In genomic region chr6:46513533-46513932, GRCh38 we compare ENCODE assay signal across 21 cellular contexts. TPM values are rescaled to one million over a fixed set of nuclear protein-coding genes. Genes with fewer than 3 reads are reported as not detected.
DNase-seq lines count a peak whose midpoint lies in the region; ATAC-seq and TF ChIP-seq lines count a peak whose summit lies in the region.
"Had no signal": no experiment of that assay in that cellular context is flagged by ENCODE, and none has a peak within 500 bp of the region (broad histone marks: within the 10 kb centered on the region; RNA-seq: fewer than 3 reads in every experiment).

No MANE protein-coding gene starts in this region.

- WGBS in gastroesophageal sphincter (ENCODE audit: low coverage in 1 of 2), 2 donors = 82% methylated on average over 1 of the region's 2 CpGs; no CpG with 5 or more reads in 1 of the 2 donors

- no peaks in the 10 kb centered on the region for H3K9me3 ChIP-seq in gastroesophageal sphincter
- H3K9me3 ChIP-seq in right atrium auricular region = no peaks in the 10 kb centered on the region
- H3K9me3 ChIP-seq in tibial artery = no peaks in the 10 kb centered on the region
- H3K9me3 ChIP-seq in osteoblast (ENCODE audit: low read depth, low read length) = no peaks in the 10 kb centered on the region
- H3K9me3 ChIP-seq: BLaER1 treated with 17β-estradiol and CSF1 and Interleukin-3, amounts not matched to agents 10 nM and 100 nM had no signal

- H3K27ac ChIP-seq in gastroesophageal sphincter (peak overlapping the region in 2 of 4 donors; percentile 24 to 65), right atrium auricular region (peak overlapping the region; percentile 60 to 89), tibial artery (peak overlapping the region; percentile 73 to 83), osteoblast (ENCODE audit: low read depth, low read length) (no peak overlapping the region)
- H3K27ac ChIP-seq: BLaER1 treated with 17β-estradiol and CSF1 and Interleukin-3, amounts not matched to agents 10 nM and 100 nM; RWPE1 had no signal

- no peak for TF ChIP-seq EP300 in gastroesophageal sphincter (IDR thresholded peaks at IDR 0.05)

- H3K4me2 ChIP-seq in osteoblast (ENCODE audit: insufficient read depth, low read length) = no peak overlapping the region
- H3K4me2 ChIP-seq: BLaER1 treated with 17β-estradiol and CSF1 and Interleukin-3, amounts not matched to agents 10 nM and 100 nM had no signal

- intact Hi-C loops in Right ventricle myocardium inferior (cut with DNase I) (no loop called here), cardiac septum (cut with DNase I) (no loop called here), tibial artery (cut with DNase I; ENCODE audit: low total_unique reads) (no loop called here), posterior cingulate gyrus (cut with DNase I) (no loop called here)

- ATAC-seq in Right ventricle myocardium inferior (peak; percentile 58), gastroesophageal sphincter (peak; percentile 28), HG03045 (IDR thresholded peaks at IDR 0.05; ENCODE audit: unreplicated experiment) (no peak)
- ATAC-seq: CD8-positive, alpha-beta T cell had no signal

- H3K4me1 ChIP-seq in gastroesophageal sphincter (peaks cover 14 to 67% (median 14%) of the 10 kb centered on the region in 3 donors), right atrium auricular region (peaks cover 0 to 54% of the 10 kb centered on the region in 2 donors), tibial artery (peaks cover 0 to 67% (median 39%) of the 10 kb centered on the region in 4 donors), osteoblast (ENCODE audit: insufficient read depth, low read length) (peaks cover 17% of the 10 kb centered on the region)
- H3K4me1 ChIP-seq: BLaER1 treated with 17β-estradiol and CSF1 and Interleukin-3, amounts not matched to agents 10 nM and 100 nM had no signal

- TF ChIP-seq CTCF in gastroesophageal sphincter (IDR thresholded peaks at IDR 0.05) (no peak), right atrium auricular region (IDR thresholded peaks at IDR 0.05) (no peak), tibial artery (IDR thresholded peaks at IDR 0.05) (peak in 1 of 2 experiments; percentile 7), osteoblast (IDR thresholded peaks at IDR 0.05; ENCODE audit: extremely low read depth, low read depth, low read length) (no peak)

- H3K4me3 ChIP-seq in gastroesophageal sphincter (no peak overlapping the region), right atrium auricular region (no peak overlapping the region), tibial artery (no peak overlapping the region), osteoblast (ENCODE audit: insufficient read depth, low read length) (no peak overlapping the region)
- H3K4me3 ChIP-seq: BLaER1 treated with 17β-estradiol and CSF1 and Interleukin-3, amounts not matched to agents 10 nM and 100 nM had no signal

- DNase-seq in Right ventricle myocardium inferior (ENCODE audit: missing footprints) (no peak), cardiac septum (ENCODE audit: low spot score) (no peak), right atrium auricular region (ENCODE audit: low spot score) (no peak), tibial artery (no peak), posterior cingulate gyrus (no peak), osteoblast (ENCODE audit: insufficient read length, low spot score, missing footprints) (no peak)
- DNase-seq: 8988T; CD8-positive, alpha-beta T cell; DND-41; H7; Karpas-422; MV-4-11; NCI-H1105 treated with DMSO at 0.1 percent for 48 hours; NCI-H2081; NCI-H2171 treated with DMSO at 0.1 percent for 48 hours; NCI-H446 treated with DMSO at 0.1 percent for 48 hours; NCI-H526 treated with DMSO at 0.1 percent for 48 hours had no signal

- no peaks in the 10 kb centered on the region for H3K79me2 ChIP-seq in osteoblast (ENCODE audit: insufficient read depth, low read length)

- H3K27me3 ChIP-seq in gastroesophageal sphincter (no peaks in the 10 kb centered on the region), right atrium auricular region (no peaks in the 10 kb centered on the region), tibial artery (no peaks in the 10 kb centered on the region), osteoblast (ENCODE audit: insufficient read depth, low read length) (no peaks in the 10 kb centered on the region)
- H3K27me3 ChIP-seq: BLaER1 treated with 17β-estradiol and CSF1 and Interleukin-3, amounts not matched to agents 10 nM and 100 nM had no signal

- no peak for TF ChIP-seq POLR2A in gastroesophageal sphincter (IDR thresholded peaks at IDR 0.05)

- no peaks in the 10 kb centered on the region for H3K36me3 ChIP-seq in gastroesophageal sphincter
- H3K36me3 ChIP-seq in right atrium auricular region = no peaks in the 10 kb centered on the region
- H3K36me3 ChIP-seq in tibial artery = no peaks in the 10 kb centered on the region
- no peaks in the 10 kb centered on the region for H3K36me3 ChIP-seq in osteoblast (ENCODE audit: insufficient read depth, low read length)
- H3K36me3 ChIP-seq: BLaER1 treated with 17β-estradiol and CSF1 and Interleukin-3, amounts not matched to agents 10 nM and 100 nM had no signal

- H4K20me1 ChIP-seq in osteoblast (ENCODE audit: insufficient read depth, low read length) = no peaks in the 10 kb centered on the region
- H4K20me1 ChIP-seq: BLaER1 treated with 17β-estradiol and CSF1 and Interleukin-3, amounts not matched to agents 10 nM and 100 nM had no signal

- H2AFZ ChIP-seq in osteoblast (ENCODE audit: low read length) = no peak overlapping the region

RNA-seq across cellular contexts. Expression of gene RCAN2, which starts 22.3 kb away (rescaled TPM):
- 273 TPM for total RNA-seq in Right ventricle myocardium inferior
- total RNA-seq in cardiac septum = 281 TPM
- 100 to 1,000 TPM in 2 of 4 donors, 10 to 100 TPM in 2; 46.9 to 289 (median 171) TPM for total RNA-seq in gastroesophageal sphincter
- total RNA-seq in right atrium auricular region = 100 to 1,000 TPM in 1 of 2 donors, 10 to 100 TPM in 1; 96.5 to 210 TPM
- total RNA-seq in osteoblast = 14.1 and 15.6 TPM in 2 replicates
